1 cellular context compared by ENCODE assay signal in the genomic region with DNA sequence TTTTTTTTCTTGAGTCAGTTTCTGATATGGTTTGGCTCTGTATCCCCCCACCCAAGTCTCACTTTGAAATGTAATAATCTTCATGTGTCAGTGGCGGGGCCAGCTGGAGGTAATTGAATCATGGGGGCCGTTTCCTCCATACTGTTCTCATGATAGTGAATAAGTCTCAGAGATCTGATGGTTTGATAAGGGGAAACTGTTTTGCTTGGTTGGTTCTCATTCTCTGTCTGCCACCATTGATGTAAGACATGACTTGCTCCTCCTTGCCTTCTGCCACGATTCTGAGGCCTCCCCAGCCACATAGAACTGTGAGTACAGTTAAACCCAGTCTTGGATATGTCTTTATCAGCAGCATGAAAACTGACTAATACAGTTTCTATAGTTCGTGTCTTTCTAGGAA.
TF ChIP-seq lines count a peak whose summit lies in the region.

No MANE protein-coding gene starts in this region.

TF ChIP-seq in WTC11, 78 proteins besides CTCF, POLR2A, EP300 and RAD21 (continued from another document):
- no peak for TF ChIP-seq ARID4B (CRISPR knock-in tag; IDR thresholded peaks at IDR 0.05; ENCODE audit: borderline replicate concordance)
- TF ChIP-seq IRF1 (CRISPR knock-in tag; IDR thresholded peaks at IDR 0.05), result no peak
